24 cellular contexts compared by ENCODE assay signal in genomic region chr2:176392744-176393414, GRCh38.
DNase-seq lines count a peak whose midpoint lies in the region; ATAC-seq, FAIRE-seq and TF ChIP-seq lines count a peak whose summit lies in the region.
"Had no signal": no experiment of that assay in that cellular context is flagged by ENCODE, and none has a peak within 500 bp of the region (broad histone marks: within the 10 kb centered on the region; RNA-seq: fewer than 3 reads in every experiment).

No MANE protein-coding gene starts in this region.

- no peak for TF ChIP-seq CTCF in K562 (IDR thresholded peaks at IDR 0.05 in 2 of 3, conservative IDR thresholded peaks at IDR 0.05 in 1 of 3; ENCODE audit: insufficient read depth in 2 of 3, low read depth in 1 of 3, low read length in 3 of 3)
- TF ChIP-seq CTCF in lower lobe of right lung (IDR thresholded peaks at IDR 0.05), result no peak
- no peak for TF ChIP-seq CTCF in tibial artery (IDR thresholded peaks at IDR 0.05)

- no peak for FAIRE-seq in K562 (lab: Jason Lieb, UNC)
- FAIRE-seq: endometrium, GM12892 had no signal

- H3K79me2 ChIP-seq in K562 (ENCODE audit: control insufficient read depth, insufficient read depth, low read length), result no peaks in the 10 kb centered on the region

- H3K4me2 ChIP-seq in K562 (ENCODE audit: insufficient read depth, low read length), result no peak overlapping the region

- no peak for TF ChIP-seq POLR2A in K562 (conservative IDR thresholded peaks at IDR 0.05)

- H3K4me1 ChIP-seq in K562 (replicated peaks in 1 of 2; ENCODE audit: control insufficient read depth in 2 of 2, insufficient read depth in 2 of 2, low read length in 2 of 2) (no peaks in the 10 kb centered on the region), lower lobe of right lung (peaks cover 3% of the 10 kb centered on the region), tibial artery (peaks cover 0 to 50% (median 32%) of the 10 kb centered on the region in 4 donors)
- H3K4me1 ChIP-seq: Peyer's patch, suprapubic skin, vagina had no signal

- POLR2A ChIA-PET in K562 (lab: Yijun Ruan, JAX), result interaction anchor here (0.6 kb wide), 1 partner anchor 1029 kb away, joined by 4 read pairs; no protein-coding TSS in a partner anchor

- H3K9me3 ChIP-seq in K562 (replicated peaks; ENCODE audit: control insufficient read depth, insufficient read depth, low read depth, low read length) (no peaks in the 10 kb centered on the region), lower lobe of right lung (no peaks in the 10 kb centered on the region), tibial artery (no peaks in the 10 kb centered on the region)
- H3K9me3 ChIP-seq: esophagus muscularis mucosa, ovary, Peyer's patch, suprapubic skin, vagina had no signal

- in situ Hi-C loops in K562 (cut with MboI), result no loop called here

- BruUV-seq in K562 (replicated peaks; lab: Mats Ljungman, UMichigan), result no TSS peak

- H4K20me1 ChIP-seq in K562 (replicated peaks; ENCODE audit: control insufficient read depth, insufficient read depth, low read length), result no peaks in the 10 kb centered on the region

- H3K9ac ChIP-seq in K562 (ENCODE audit: insufficient read depth in 1 of 2, low read depth in 2 of 2, low read length in 2 of 2), result no peak overlapping the region

- H2AFZ ChIP-seq in K562 (ENCODE audit: low read depth, low read length), result no peak overlapping the region

- H3K36me3 ChIP-seq in K562 (ENCODE audit: control insufficient read depth, insufficient read depth, low read length) (no peaks in the 10 kb centered on the region), lower lobe of right lung (no peaks in the 10 kb centered on the region), tibial artery (no peaks in the 10 kb centered on the region)
- H3K36me3 ChIP-seq: esophagus muscularis mucosa, ovary, Peyer's patch, suprapubic skin, vagina had no signal

- 0% methylated on average over 3 of the region's 3 CpGs for WGBS in K562 (ENCODE audit: insufficient coverage, low coverage, missing lambda C conversion rate)

- H3K4me3 ChIP-seq in K562 (no peak overlapping the region), lower lobe of right lung (no peak overlapping the region), tibial artery (no peak overlapping the region)
- H3K4me3 ChIP-seq: esophagus muscularis mucosa, ovary, Peyer's patch, suprapubic skin, vagina had no signal

- ATAC-seq in K562, result peak; percentile 42; the same call in 2 of the 3 replicates
- ATAC-seq in lower lobe of right lung, result peak; percentile 85 to 94
- ATAC-seq: activated CD8-positive, alpha-beta T cell treated with anti-CD3 and anti-CD28 coated beads, Interleukin-2, amount 10 ng/mL, durations not matched to agents 7 days and 5 days; activated T-helper 17 cell treated with anti-CD3 and anti-CD28 coated beads, Interleukin-2, amount 50 U/mL, for 72 hours; natural killer cell treated with Interleukin-12 subunit alpha and Interleukin-12 subunit beta and Interleukin-15 and Interleukin-18, amount 100 ng/mL, for 72 hours had no signal

- no peak for TF ChIP-seq EP300 in K562 (IDR thresholded peaks at IDR 0.05; ENCODE audit: low read length)

- intact Hi-C loops in K562 (cut with micrococcal nuclease), result no loop called here
- intact Hi-C loops in lower lobe of right lung (cut with DNase I), result no loop called here
- intact Hi-C loops in tibial artery (cut with DNase I; ENCODE audit: low total_unique reads), result no loop called here

- 0 out of 5 replicates have a peak, but pooled peaks cover 0 to 3% of the 10 kb centered on the region in 2 experiments for H3K27me3 ChIP-seq in K562 (ENCODE audit: control insufficient read depth in 2 of 2, insufficient read depth in 2 of 2, low read length in 2 of 2)
- no peaks in the 10 kb centered on the region for H3K27me3 ChIP-seq in lower lobe of right lung (ENCODE audit: low read depth)
- no peaks in the 10 kb centered on the region for H3K27me3 ChIP-seq in tibial artery
- H3K27me3 ChIP-seq: esophagus muscularis mucosa, ovary, Peyer's patch, suprapubic skin, vagina had no signal

- no peak overlapping the region for H3K27ac ChIP-seq in K562 (ENCODE audit: extremely low read depth, low read depth, low read length)
- H3K27ac ChIP-seq in lower lobe of right lung, result no peak overlapping the region
- peak overlapping the region; percentile 64 to 65 for H3K27ac ChIP-seq in tibial artery
- H3K27ac ChIP-seq: esophagus muscularis mucosa, ovary, Peyer's patch, suprapubic skin, vagina had no signal

- H3K9me1 ChIP-seq in K562 (ENCODE audit: control insufficient read depth, insufficient read depth, low read length), result no peaks in the 10 kb centered on the region

- DNase-seq in H4 (ENCODE audit: low spot score) (peak; percentile 1), K562 (ENCODE audit: extremely low read depth in 1 of 4, low spot score in 3 of 4) (peak in 1 of 4 experiments; percentile 26), lower lobe of right lung (no peak), tibial artery (no peak), AG20443 (ENCODE audit: low spot score) (no peak), HuH-7 (ENCODE audit: low spot score) (no peak), NCI-H446 (lab: John Stamatoyannopoulos, UW) (no peak)
- DNase-seq: activated CD8-positive, alpha-beta T cell treated with anti-CD3 and anti-CD28 coated beads, Interleukin-2, amount 10 ng/mL, durations not matched to agents 7 days and 5 days; activated naive CD4-positive, alpha-beta T cell treated with anti-CD3 and anti-CD28 coated beads, Interleukin-2, amount 50 U/mL, for 16 hours; foreskin fibroblast; H9; head of caudate nucleus; NCI-H1436; NCI-H524 treated with DMSO at 0.1 percent for 48 hours; Peyer's patch; stimulated activated naive CD4-positive, alpha-beta T cell treated with Interleukin-2 at 50 U/mL for 16 hours had no signal

- TF ChIP-seq RAD21 in K562 (CRISPR knock-in tag; conservative IDR thresholded peaks at IDR 0.05 in 1 of 2, IDR thresholded peaks at IDR 0.05 in 1 of 2), result no peak

- CTCF ChIA-PET in K562 (lab: Yijun Ruan, JAX; ENCODE audit: low intra/inter-chr PET ratio), result no interaction called here

TF ChIP-seq in K562, 482 proteins besides CTCF, POLR2A, EP300 and RAD21:
- TF ChIP-seq HEY1 (CRISPR knock-in tag; IDR thresholded peaks at IDR 0.05; ENCODE audit: borderline replicate concordance) (no peak), CBFA2T3 (IDR thresholded peaks at IDR 0.05) (peak; percentile 52; the same call in 1 of the 2 replicates), KDM1A (IDR thresholded peaks at IDR 0.05) (peak in 1 of 2 experiments; percentile 17; a peak in 1 of 4 replicates), ILF3 (IDR thresholded peaks at IDR 0.05; ENCODE audit: borderline replicate concordance) (no peak), FOSL1 (tag; conservative IDR thresholded peaks at IDR 0.05) (peak; percentile 58), RHOXF2B (CRISPR knock-in tag; conservative IDR thresholded peaks at IDR 0.05) (no peak), ARID3B (CRISPR knock-in tag; IDR thresholded peaks at IDR 0.05; ENCODE audit: borderline replicate concordance) (no peak), TRIM28 (IDR thresholded peaks at IDR 0.05) (no peak), ARID1B (IDR thresholded peaks at IDR 0.05) (0 out of 2 replicates have a peak, but pooled peaks have one; percentile 19), XRCC3 (IDR thresholded peaks at IDR 0.05) (no peak), JUND (IDR thresholded peaks at IDR 0.05; ENCODE audit: borderline replicate concordance, low read depth, low read length) (0 out of 2 replicates have a peak, but pooled peaks have one; percentile 34), JUND (tag; IDR thresholded peaks at IDR 0.05; ENCODE audit: borderline replicate concordance, low read depth, low read length) (no peak; the same call in 2 of the 3 replicates), CBFA2T2 (conservative IDR thresholded peaks at IDR 0.05) (peak; percentile 23)

Comparison
In these comparisons a context has a peak if more than half of its experiments do, and no peak if none do; other contexts are left out.
1. H3K27ac ChIP-seq: peak in tibial artery (2 of 2); none in K562 (single experiment) and lower lobe of right lung (single experiment).